In genomic region chr2:102073168-102073724, GRCh38 we compare ENCODE assay signal across 1 cellular context.
A peak's percentile ranks its signal among the peaks of the same experiment; 100 is the strongest.
TF ChIP-seq lines count a peak whose summit lies in the region.

No MANE protein-coding gene starts in this region.

TF ChIP-seq in IMR-90, 13 proteins besides CTCF, POLR2A, EP300 and RAD21 (continued from another document):
- TF ChIP-seq MAFK (IDR thresholded peaks at IDR 0.05; ENCODE audit: low read depth, low read length), result peak; percentile 76
